In genomic region chrY:24824184-24824879, GRCh38 we compare ENCODE assay signal across 5 cellular contexts. TPM values are rescaled to one million over a fixed set of nuclear protein-coding genes. Genes with fewer than 3 reads are reported as not detected.
"Had no signal": no experiment of that assay in that cellular context is flagged by ENCODE, and none has a peak within 500 bp of the region (broad histone marks: within the 10 kb centered on the region; RNA-seq: fewer than 3 reads in every experiment).

No MANE protein-coding gene starts in this region.

RNA-seq across cellular contexts. Expression of gene DAZ4, which starts 9.4 kb away (rescaled TPM):
- total RNA-seq: HepG2, HT-29, HT1080, IMR-90, K562 had no signal

RNA-seq across cellular contexts. Expression of gene DAZ3, which starts 11.1 kb away (rescaled TPM):
- total RNA-seq: HepG2, HT-29, HT1080, IMR-90, K562 had no signal
